Comparison of ENCODE assay signal across 1 cellular context in the genomic region with DNA sequence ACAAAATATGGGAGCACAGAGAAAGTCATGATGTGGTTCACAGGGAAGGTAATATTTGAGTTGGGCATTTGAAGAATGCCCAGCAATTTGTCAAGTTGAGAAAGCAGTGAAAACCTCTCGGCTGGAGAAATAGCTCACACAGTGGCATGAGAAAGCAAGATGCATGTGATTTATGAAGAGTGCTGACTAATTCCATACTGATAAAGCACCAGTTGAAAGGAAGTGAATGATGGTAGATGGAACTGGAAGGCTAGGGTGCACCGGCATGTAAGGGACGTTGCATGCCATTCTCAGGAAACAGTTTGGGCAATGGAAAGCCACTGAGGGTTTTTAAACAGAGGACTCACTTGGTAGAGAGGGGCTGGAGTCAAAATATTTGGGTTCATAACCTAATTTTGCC.
TF ChIP-seq lines count a peak whose summit lies in the region.

No MANE protein-coding gene starts in this region.

TF ChIP-seq in K562, 482 proteins besides CTCF, POLR2A, EP300 and RAD21 (continued from another document and continues in another):
- TF ChIP-seq, protein P1, sequence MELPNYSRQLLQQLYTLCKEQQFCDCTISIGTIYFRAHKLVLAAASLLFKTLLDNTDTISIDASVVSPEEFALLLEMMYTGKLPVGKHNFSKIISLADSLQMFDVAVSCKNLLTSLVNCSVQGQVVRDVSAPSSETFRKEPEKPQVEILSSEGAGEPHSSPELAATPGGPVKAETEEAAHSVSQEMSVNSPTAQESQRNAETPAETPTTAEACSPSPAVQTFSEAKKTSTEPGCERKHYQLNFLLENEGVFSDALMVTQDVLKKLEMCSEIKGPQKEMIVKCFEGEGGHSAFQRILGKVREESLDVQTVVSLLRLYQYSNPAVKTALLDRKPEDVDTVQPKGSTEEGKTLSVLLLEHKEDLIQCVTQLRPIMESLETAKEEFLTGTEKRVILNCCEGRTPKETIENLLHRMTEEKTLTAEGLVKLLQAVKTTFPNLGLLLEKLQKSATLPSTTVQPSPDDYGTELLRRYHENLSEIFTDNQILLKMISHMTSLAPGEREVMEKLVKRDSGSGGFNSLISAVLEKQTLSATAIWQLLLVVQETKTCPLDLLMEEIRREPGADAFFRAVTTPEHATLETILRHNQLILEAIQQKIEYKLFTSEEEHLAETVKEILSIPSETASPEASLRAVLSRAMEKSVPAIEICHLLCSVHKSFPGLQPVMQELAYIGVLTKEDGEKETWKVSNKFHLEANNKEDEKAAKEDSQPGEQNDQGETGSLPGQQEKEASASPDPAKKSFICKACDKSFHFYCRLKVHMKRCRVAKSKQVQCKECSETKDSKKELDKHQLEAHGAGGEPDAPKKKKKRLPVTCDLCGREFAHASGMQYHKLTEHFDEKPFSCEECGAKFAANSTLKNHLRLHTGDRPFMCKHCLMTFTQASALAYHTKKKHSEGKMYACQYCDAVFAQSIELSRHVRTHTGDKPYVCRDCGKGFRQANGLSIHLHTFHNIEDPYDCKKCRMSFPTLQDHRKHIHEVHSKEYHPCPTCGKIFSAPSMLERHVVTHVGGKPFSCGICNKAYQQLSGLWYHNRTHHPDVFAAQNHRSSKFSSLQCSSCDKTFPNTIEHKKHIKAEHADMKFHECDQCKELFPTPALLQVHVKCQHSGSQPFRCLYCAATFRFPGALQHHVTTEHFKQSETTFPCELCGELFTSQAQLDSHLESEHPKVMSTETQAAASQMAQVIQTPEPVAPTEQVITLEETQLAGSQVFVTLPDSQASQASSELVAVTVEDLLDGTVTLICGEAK (IDR thresholded peaks at IDR 0.05): peak; percentile 81
- TF ChIP-seq, protein P1 (CRISPR knock-in tag; IDR thresholded peaks at IDR 0.05): no peak
- TF ChIP-seq CBFA2T3 (IDR thresholded peaks at IDR 0.05): peak; percentile 29; the same call in 1 of the 2 replicates
- no peak for TF ChIP-seq ARID2 (IDR thresholded peaks at IDR 0.05)
- TF ChIP-seq LEF1 (IDR thresholded peaks at IDR 0.05): peak; percentile 55; the same call in 1 of the 2 replicates
- peak; percentile 86 for TF ChIP-seq ZNF316 (IDR thresholded peaks at IDR 0.05)
- no peak for TF ChIP-seq MECOM (CRISPR knock-in tag; IDR thresholded peaks at IDR 0.05)
- peak; percentile 63 for TF ChIP-seq SMARCE1 (IDR thresholded peaks at IDR 0.05)
- peak; percentile 55; the same call in 1 of the 2 replicates for TF ChIP-seq CTBP1 (IDR thresholded peaks at IDR 0.05; ENCODE audit: borderline replicate concordance)
- TF ChIP-seq, protein P2, sequence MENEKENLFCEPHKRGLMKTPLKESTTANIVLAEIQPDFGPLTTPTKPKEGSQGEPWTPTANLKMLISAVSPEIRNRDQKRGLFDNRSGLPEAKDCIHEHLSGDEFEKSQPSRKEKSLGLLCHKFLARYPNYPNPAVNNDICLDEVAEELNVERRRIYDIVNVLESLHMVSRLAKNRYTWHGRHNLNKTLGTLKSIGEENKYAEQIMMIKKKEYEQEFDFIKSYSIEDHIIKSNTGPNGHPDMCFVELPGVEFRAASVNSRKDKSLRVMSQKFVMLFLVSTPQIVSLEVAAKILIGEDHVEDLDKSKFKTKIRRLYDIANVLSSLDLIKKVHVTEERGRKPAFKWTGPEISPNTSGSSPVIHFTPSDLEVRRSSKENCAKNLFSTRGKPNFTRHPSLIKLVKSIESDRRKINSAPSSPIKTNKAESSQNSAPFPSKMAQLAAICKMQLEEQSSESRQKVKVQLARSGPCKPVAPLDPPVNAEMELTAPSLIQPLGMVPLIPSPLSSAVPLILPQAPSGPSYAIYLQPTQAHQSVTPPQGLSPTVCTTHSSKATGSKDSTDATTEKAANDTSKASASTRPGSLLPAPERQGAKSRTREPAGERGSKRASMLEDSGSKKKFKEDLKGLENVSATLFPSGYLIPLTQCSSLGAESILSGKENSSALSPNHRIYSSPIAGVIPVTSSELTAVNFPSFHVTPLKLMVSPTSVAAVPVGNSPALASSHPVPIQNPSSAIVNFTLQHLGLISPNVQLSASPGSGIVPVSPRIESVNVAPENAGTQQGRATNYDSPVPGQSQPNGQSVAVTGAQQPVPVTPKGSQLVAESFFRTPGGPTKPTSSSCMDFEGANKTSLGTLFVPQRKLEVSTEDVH (IDR thresholded peaks at IDR 0.05; ENCODE audit: low read depth, partially characterized antibody): no peak
- no peak for TF ChIP-seq ZBTB7A (IDR thresholded peaks at IDR 0.05; ENCODE audit: borderline replicate concordance, control insufficient read depth, low read depth, low read length)
- TF ChIP-seq EHMT2 (IDR thresholded peaks at IDR 0.05): peak; percentile 92
- TF ChIP-seq ARID1B (IDR thresholded peaks at IDR 0.05): peak; percentile 77
- TF ChIP-seq TBL1XR1 (IDR thresholded peaks at IDR 0.05; ENCODE audit: low read length in 2 of 2): no peak
- TF ChIP-seq DPF2 (IDR thresholded peaks at IDR 0.05): peak; percentile 88
- TF ChIP-seq, protein P3, sequence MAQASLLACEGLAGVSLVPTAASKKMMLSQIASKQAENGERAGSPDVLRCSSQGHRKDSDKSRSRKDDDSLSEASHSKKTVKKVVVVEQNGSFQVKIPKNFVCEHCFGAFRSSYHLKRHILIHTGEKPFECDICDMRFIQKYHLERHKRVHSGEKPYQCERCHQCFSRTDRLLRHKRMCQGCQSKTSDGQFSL (CRISPR knock-in tag; IDR thresholded peaks at IDR 0.05): no peak
- TF ChIP-seq, protein P3 (tag; IDR thresholded peaks at IDR 0.05): no peak
- TF ChIP-seq, protein P4, sequence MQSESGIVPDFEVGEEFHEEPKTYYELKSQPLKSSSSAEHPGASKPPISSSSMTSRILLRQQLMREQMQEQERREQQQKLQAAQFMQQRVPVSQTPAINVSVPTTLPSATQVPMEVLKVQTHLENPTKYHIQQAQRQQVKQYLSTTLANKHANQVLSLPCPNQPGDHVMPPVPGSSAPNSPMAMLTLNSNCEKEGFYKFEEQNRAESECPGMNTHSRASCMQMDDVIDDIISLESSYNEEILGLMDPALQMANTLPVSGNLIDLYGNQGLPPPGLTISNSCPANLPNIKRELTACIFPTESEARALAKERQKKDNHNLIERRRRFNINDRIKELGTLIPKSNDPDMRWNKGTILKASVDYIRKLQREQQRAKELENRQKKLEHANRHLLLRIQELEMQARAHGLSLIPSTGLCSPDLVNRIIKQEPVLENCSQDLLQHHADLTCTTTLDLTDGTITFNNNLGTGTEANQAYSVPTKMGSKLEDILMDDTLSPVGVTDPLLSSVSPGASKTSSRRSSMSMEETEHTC (IDR thresholded peaks at IDR 0.05): peak; percentile 65; the same call in 1 of the 2 replicates
- TF ChIP-seq NR4A1 (CRISPR knock-in tag; IDR thresholded peaks at IDR 0.05): no peak
- no peak for TF ChIP-seq NR4A1 (tag; IDR thresholded peaks at IDR 0.05)
- TF ChIP-seq SREBF2 (CRISPR knock-in tag; IDR thresholded peaks at IDR 0.05): no peak
- TF ChIP-seq, protein P5, sequence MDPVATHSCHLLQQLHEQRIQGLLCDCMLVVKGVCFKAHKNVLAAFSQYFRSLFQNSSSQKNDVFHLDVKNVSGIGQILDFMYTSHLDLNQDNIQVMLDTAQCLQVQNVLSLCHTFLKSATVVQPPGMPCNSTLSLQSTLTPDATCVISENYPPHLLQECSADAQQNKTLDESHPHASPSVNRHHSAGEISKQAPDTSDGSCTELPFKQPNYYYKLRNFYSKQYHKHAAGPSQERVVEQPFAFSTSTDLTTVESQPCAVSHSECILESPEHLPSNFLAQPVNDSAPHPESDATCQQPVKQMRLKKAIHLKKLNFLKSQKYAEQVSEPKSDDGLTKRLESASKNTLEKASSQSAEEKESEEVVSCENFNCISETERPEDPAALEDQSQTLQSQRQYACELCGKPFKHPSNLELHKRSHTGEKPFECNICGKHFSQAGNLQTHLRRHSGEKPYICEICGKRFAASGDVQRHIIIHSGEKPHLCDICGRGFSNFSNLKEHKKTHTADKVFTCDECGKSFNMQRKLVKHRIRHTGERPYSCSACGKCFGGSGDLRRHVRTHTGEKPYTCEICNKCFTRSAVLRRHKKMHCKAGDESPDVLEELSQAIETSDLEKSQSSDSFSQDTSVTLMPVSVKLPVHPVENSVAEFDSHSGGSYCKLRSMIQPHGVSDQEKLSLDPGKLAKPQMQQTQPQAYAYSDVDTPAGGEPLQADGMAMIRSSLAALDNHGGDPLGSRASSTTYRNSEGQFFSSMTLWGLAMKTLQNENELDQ (CRISPR knock-in tag; IDR thresholded peaks at IDR 0.05; ENCODE audit: borderline replicate concordance): no peak
- TF ChIP-seq, protein P6, sequence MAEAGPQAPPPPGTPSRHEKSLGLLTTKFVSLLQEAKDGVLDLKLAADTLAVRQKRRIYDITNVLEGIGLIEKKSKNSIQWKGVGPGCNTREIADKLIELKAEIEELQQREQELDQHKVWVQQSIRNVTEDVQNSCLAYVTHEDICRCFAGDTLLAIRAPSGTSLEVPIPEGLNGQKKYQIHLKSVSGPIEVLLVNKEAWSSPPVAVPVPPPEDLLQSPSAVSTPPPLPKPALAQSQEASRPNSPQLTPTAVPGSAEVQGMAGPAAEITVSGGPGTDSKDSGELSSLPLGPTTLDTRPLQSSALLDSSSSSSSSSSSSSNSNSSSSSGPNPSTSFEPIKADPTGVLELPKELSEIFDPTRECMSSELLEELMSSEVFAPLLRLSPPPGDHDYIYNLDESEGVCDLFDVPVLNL (CRISPR knock-in tag; IDR thresholded peaks at IDR 0.05; ENCODE audit: low read depth): no peak
- TF ChIP-seq ZNF551 (CRISPR knock-in tag; IDR thresholded peaks at IDR 0.05): no peak
- TF ChIP-seq PURB (CRISPR knock-in tag; IDR thresholded peaks at IDR 0.05; ENCODE audit: low read depth): no peak
- TF ChIP-seq, protein P7, sequence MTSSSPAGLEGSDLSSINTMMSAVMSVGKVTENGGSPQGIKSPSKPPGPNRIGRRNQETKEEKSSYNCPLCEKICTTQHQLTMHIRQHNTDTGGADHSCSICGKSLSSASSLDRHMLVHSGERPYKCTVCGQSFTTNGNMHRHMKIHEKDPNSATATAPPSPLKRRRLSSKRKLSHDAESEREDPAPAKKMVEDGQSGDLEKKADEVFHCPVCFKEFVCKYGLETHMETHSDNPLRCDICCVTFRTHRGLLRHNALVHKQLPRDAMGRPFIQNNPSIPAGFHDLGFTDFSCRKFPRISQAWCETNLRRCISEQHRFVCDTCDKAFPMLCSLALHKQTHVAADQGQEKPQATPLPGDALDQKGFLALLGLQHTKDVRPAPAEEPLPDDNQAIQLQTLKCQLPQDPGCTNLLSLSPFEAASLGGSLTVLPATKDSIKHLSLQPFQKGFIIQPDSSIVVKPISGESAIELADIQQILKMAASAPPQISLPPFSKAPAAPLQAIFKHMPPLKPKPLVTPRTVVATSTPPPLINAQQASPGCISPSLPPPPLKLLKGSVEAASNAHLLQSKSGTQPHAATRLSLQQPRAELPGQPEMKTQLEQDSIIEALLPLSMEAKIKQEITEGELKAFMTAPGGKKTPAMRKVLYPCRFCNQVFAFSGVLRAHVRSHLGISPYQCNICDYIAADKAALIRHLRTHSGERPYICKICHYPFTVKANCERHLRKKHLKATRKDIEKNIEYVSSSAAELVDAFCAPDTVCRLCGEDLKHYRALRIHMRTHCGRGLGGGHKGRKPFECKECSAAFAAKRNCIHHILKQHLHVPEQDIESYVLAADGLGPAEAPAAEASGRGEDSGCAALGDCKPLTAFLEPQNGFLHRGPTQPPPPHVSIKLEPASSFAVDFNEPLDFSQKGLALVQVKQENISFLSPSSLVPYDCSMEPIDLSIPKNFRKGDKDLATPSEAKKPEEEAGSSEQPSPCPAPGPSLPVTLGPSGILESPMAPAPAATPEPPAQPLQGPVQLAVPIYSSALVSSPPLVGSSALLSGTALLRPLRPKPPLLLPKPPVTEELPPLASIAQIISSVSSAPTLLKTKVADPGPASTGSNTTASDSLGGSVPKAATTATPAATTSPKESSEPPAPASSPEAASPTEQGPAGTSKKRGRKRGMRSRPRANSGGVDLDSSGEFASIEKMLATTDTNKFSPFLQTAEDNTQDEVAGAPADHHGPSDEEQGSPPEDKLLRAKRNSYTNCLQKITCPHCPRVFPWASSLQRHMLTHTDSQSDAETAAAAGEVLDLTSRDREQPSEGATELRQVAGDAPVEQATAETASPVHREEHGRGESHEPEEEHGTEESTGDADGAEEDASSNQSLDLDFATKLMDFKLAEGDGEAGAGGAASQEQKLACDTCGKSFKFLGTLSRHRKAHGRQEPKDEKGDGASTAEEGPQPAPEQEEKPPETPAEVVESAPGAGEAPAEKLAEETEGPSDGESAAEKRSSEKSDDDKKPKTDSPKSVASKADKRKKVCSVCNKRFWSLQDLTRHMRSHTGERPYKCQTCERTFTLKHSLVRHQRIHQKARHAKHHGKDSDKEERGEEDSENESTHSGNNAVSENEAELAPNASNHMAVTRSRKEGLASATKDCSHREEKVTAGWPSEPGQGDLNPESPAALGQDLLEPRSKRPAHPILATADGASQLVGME (CRISPR knock-in tag; IDR thresholded peaks at IDR 0.05): no peak
- TF ChIP-seq SMAD2 (IDR thresholded peaks at IDR 0.05; ENCODE audit: low read depth, low read length): no peak
- peak; percentile 38; the same call in 1 of the 2 replicates for TF ChIP-seq JUN (IDR thresholded peaks at IDR 0.05; ENCODE audit: borderline replicate concordance, low read depth, low read length)
- no peak for TF ChIP-seq JUN (CRISPR knock-in tag; IDR thresholded peaks at IDR 0.05; ENCODE audit: borderline replicate concordance)
- no peak for TF ChIP-seq ZNF3 (CRISPR knock-in tag; IDR thresholded peaks at IDR 0.05)
- no peak for TF ChIP-seq CEBPB (tag; IDR thresholded peaks at IDR 0.05)
